ENCODE assay signal across 17 cellular contexts in the genomic region with DNA sequence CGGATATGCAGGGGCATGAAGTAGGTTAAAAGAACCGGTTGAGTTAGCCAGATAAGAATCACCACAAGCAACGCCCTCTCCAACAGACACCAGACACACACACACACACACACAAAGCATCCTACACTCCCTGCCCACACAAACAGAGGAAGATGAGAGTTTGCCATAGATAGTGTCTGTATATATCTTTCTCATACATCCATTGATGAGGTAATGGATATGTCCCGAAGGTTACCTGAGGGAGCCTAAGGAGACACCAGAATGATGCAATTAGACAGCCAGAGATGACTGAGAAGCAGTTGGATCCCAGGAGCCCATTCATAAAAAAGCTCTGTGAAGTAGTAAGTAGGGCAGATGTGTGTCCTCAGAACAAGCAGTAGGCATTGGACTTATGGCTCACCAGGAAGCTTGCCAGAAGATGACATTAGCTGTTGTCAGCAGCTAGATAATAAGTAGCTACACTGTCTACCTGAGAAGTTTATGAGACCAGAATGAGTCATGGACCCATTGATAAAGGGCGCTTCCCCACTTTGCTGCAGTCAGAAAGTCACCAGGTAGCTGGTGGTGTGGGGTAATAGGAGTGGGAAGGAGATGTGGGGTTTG.
DNase-seq lines count a peak whose midpoint lies in the region; ATAC-seq, FAIRE-seq and TF ChIP-seq lines count a peak whose summit lies in the region.
"Had no signal": no experiment of that assay in that cellular context is flagged by ENCODE, and none has a peak within 500 bp of the region (broad histone marks: within the 10 kb centered on the region; RNA-seq: fewer than 3 reads in every experiment).

No MANE protein-coding gene starts in this region.

- H3K4me3 ChIP-seq in epithelial cell of esophagus (ENCODE audit: low read length), result no peak overlapping the region
- no peak overlapping the region for H3K4me3 ChIP-seq in skeletal muscle cell (ENCODE audit: low read depth, low read length)
- H3K4me3 ChIP-seq in mucosa of descending colon, result no peak overlapping the region
- no peak overlapping the region for H3K4me3 ChIP-seq in body of pancreas
- H3K4me3 ChIP-seq: dorsolateral prefrontal cortex had no signal

- H3K9me3 ChIP-seq in mucosa of descending colon (no peaks in the 10 kb centered on the region), body of pancreas (no peaks in the 10 kb centered on the region)

- no peak overlapping the region for H3K27ac ChIP-seq in body of pancreas
- H3K27ac ChIP-seq: dorsolateral prefrontal cortex had no signal

- H3K4me1 ChIP-seq in mucosa of descending colon (ENCODE audit: low read depth) (no peaks in the 10 kb centered on the region), body of pancreas (no peaks in the 10 kb centered on the region)

- TF ChIP-seq POLR2A in body of pancreas (IDR thresholded peaks at IDR 0.05), result no peak
- no peak for TF ChIP-seq POLR2A in H54 (IDR thresholded peaks at IDR 0.05; ENCODE audit: low read depth, low read length)

- H3K36me3 ChIP-seq in mucosa of descending colon (ENCODE audit: low read depth) (no peaks in the 10 kb centered on the region), body of pancreas (replicated peaks in 1 of 2; ENCODE audit: insufficient read depth in 1 of 2, low read depth in 2 of 2) (no peaks in the 10 kb centered on the region)

- intact Hi-C loops in mucosa of descending colon (cut with DNase I, micrococcal nuclease), result loop anchor here in 1 of 2 donors (10.0 kb wide), 1 partner anchor 294 kb away; the partner anchor contains the start of gene CFH
- intact Hi-C loops in body of pancreas (cut with DNase I), result no loop called here

- no peak for ATAC-seq in mucosa of descending colon
- ATAC-seq in GM21619 (IDR thresholded peaks at IDR 0.05; ENCODE audit: unreplicated experiment), result no peak
- no peak for ATAC-seq in body of pancreas
- ATAC-seq: left ventricle myocardium superior, sciatic nerve had no signal

- 72 to 76% methylated on average over 5 of the region's 5 CpGs for WGBS in body of pancreas, 2 donors

- no peaks in the 10 kb centered on the region for H3K27me3 ChIP-seq in body of pancreas
- H3K27me3 ChIP-seq: dorsolateral prefrontal cortex had no signal

- FAIRE-seq in H54 (lab: Jason Lieb, UNC), result no peak

- no peak for TF ChIP-seq CTCF in epithelial cell of esophagus (IDR thresholded peaks at IDR 0.05; ENCODE audit: insufficient read depth, low read depth, low read length, missing control alignments)
- TF ChIP-seq CTCF in mucosa of descending colon (IDR thresholded peaks at IDR 0.05), result no peak
- TF ChIP-seq CTCF in body of pancreas (IDR thresholded peaks at IDR 0.05), result no peak

- DNase-seq in ELF-1 (ENCODE audit: low read depth, low spot score) (peak; percentile 18), M059J (ENCODE audit: low read depth) (peak; percentile 47), epithelial cell of esophagus (ENCODE audit: low read depth) (peak; percentile 84), skeletal muscle cell (ENCODE audit: low read depth) (peak; percentile 36), mucosa of descending colon (no peak), body of pancreas (no peak), H54 (ENCODE audit: insufficient read length, low spot score) (no peak)
- DNase-seq: activated CD4-positive, CD25-positive, alpha-beta regulatory T cell treated with anti-CD3 and anti-CD28 coated beads, Interleukin-2, amount 50 U/mL, for 72 hours; activated T-cell treated with anti-CD3 and anti-CD28 coated beads, Interleukin-2, amount 50 U/mL, for 1 hour; CD4-positive, alpha-beta memory T cell; dorsolateral prefrontal cortex; left ventricle myocardium superior; NCI-H2029 treated with DMSO at 0.1 percent for 48 hours; nephron progenitor cell; SW 1271 had no signal

Comparison
In these comparisons a context has a peak if more than half of its experiments do, and no peak if none do; other contexts are left out.
1. DNase-seq: peak in ELF-1 (single experiment), M059J (single experiment), epithelial cell of esophagus (single experiment) and skeletal muscle cell (single experiment); none in mucosa of descending colon (0 of 3), body of pancreas (0 of 4) and H54 (single experiment).